19 cellular contexts compared by ENCODE assay signal in the genomic region with DNA sequence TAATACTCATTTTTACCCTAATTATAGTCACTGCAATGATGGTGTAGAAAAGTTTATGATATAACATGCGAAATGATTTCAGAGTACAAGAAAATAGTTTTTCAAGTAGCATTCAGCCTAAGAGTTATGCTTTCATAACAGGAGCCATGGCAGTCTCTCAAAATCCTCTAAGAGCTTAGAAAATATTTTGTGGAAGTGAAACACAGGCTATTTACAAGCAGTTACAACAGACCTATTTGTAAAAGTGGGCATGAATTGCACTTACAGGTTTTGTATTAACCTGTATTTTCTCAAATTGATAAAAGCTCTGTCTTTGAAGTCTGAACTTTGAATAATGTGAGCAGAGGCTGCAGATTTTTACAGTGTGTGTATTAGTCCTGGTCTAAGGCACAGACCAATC.
"Had no signal": no experiment of that assay in that cellular context is flagged by ENCODE, and none has a peak within 500 bp of the region (broad histone marks: within the 10 kb centered on the region; RNA-seq: fewer than 3 reads in every experiment).

No MANE protein-coding gene starts in this region.

- H3K4me3 Mint-ChIP-seq: dendritic cell treated with granulocyte-macrophage colony-stimulating factor and Interleukin-4, amounts not matched to agents 40 ng/mL and 50 ng/mL, for 4 days; effector memory CD8-positive, alpha-beta T cell; immature natural killer cell; memory B cell; mesothelial cell of epicardium; natural killer cell treated with Interleukin-12 subunit alpha and Interleukin-12 subunit beta and Interleukin-15 and Interleukin-18, amount 100 ng/mL, for 72 hours had no signal

- DNase-seq: effector memory CD8-positive, alpha-beta T cell; esophagus squamous epithelium; foreskin fibroblast; glutamatergic neuron; immature natural killer cell; left ventricle myocardium inferior; lower lobe of right lung; occipital lobe; pancreas; right cardiac atrium; stimulated activated CD4-positive, alpha-beta T cell treated with anti-CD3 and anti-CD28 coated beads, Interleukin-2, amount 100 ng/mL, for 48 hours; stimulated activated naive CD4-positive, alpha-beta T cell treated with Interleukin-2 at 50 U/mL for 16 hours; trophoblast cell had no signal

- H3K27ac Mint-ChIP-seq: dendritic cell treated with granulocyte-macrophage colony-stimulating factor and Interleukin-4, amounts not matched to agents 40 ng/mL and 50 ng/mL, for 4 days; effector memory CD8-positive, alpha-beta T cell; immature natural killer cell; memory B cell; mesothelial cell of epicardium; natural killer cell treated with Interleukin-12 subunit alpha and Interleukin-12 subunit beta and Interleukin-15 and Interleukin-18, amount 100 ng/mL, for 72 hours; progenitor cell of endocrine pancreas had no signal

- H3K9me3 Mint-ChIP-seq: dendritic cell treated with granulocyte-macrophage colony-stimulating factor and Interleukin-4, amounts not matched to agents 40 ng/mL and 50 ng/mL, for 4 days; effector memory CD8-positive, alpha-beta T cell; memory B cell; mesothelial cell of epicardium had no signal

- H3K36me3 Mint-ChIP-seq: immature natural killer cell; memory B cell; mesothelial cell of epicardium; natural killer cell treated with Interleukin-12 subunit alpha and Interleukin-12 subunit beta and Interleukin-15 and Interleukin-18, amount 100 ng/mL, for 72 hours had no signal

- H3K4me1 Mint-ChIP-seq: immature natural killer cell, memory B cell had no signal

- H3K27me3 Mint-ChIP-seq: dendritic cell treated with granulocyte-macrophage colony-stimulating factor and Interleukin-4, amounts not matched to agents 40 ng/mL and 50 ng/mL, for 4 days; effector memory CD8-positive, alpha-beta T cell; memory B cell; natural killer cell treated with Interleukin-12 subunit alpha and Interleukin-12 subunit beta and Interleukin-15 and Interleukin-18, amount 100 ng/mL, for 72 hours; progenitor cell of endocrine pancreas had no signal

- ATAC-seq: effector memory CD8-positive, alpha-beta T cell; gastroesophageal sphincter; natural killer cell treated with Interleukin-12 subunit alpha and Interleukin-12 subunit beta and Interleukin-15 and Interleukin-18, amount 100 ng/mL, for 72 hours; pancreas; right cardiac atrium had no signal
